In the genomic region with DNA sequence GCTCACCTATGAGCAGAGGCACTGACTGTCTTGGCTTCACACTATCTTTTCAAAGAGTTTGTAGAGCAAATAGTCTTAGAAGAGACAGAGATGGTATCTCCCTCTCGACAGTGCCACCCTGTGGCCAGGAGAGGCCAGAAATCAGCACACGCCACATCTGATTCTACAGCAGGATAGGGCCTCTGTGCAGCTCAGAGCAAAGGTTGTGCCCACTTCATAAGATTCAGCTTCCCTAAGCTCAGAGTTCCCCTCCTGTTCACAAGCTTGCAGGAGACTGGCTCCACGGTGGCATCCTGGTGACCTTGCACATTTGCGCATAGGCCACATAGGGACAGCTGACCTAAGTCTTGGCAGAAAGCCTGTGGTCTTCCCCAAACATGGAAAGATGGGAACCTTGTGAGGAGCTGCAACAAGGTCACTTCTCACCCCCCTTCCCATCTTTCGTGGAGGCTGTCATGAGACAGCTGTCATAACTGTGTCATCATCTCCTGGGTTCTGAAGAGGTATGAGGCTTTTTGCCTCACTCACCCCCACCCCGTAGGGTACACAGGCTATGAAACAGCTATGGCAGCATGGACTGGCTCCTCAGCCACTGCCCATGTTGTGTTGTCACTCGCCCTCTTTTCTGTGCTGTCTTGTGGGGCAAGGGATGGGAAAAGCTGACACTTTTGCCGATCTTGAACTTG, we compare ENCODE assay signal across 1 cellular context.
TF ChIP-seq lines count a peak whose summit lies in the region.

No MANE protein-coding gene starts in this region.

TF ChIP-seq in GM12878, 131 proteins besides CTCF, POLR2A, EP300 and RAD21 (continued from another document):
- no peak for TF ChIP-seq GATAD2B (conservative IDR thresholded peaks at IDR 0.05; ENCODE audit: low read depth)
- TF ChIP-seq YY1 (IDR thresholded peaks at IDR 0.05; ENCODE audit: low read depth, low read length), result peak; percentile 62
- no peak for TF ChIP-seq SRF (IDR thresholded peaks at IDR 0.05; ENCODE audit: low read depth in 2 of 2, low read length in 2 of 2)
- no peak for TF ChIP-seq FOXM1 (IDR thresholded peaks at IDR 0.05; ENCODE audit: low read depth, low read length)
TF ChIP-seq in GM12878: peak in this region for 3.
